ENCODE assay signal across 8 cellular contexts in genomic region chr3:184133840-184134745, GRCh38. TPM values are rescaled to one million over a fixed set of nuclear protein-coding genes. Genes with fewer than 3 reads are reported as not detected.
DNase-seq lines count a peak whose midpoint lies in the region; ATAC-seq, FAIRE-seq and TF ChIP-seq lines count a peak whose summit lies in the region.

No MANE protein-coding gene starts in this region.

- H3K9me3 Mint-ChIP-seq in activated T-helper 17 cell treated with anti-CD3 and anti-CD28 coated beads, Interleukin-2, amount 50 U/mL, for 72 hours, result no peaks in the 10 kb centered on the region

- intact Hi-C loops in IMR-90 (cut with micrococcal nuclease), result loop anchor here (1.0 to 2.0 kb wide), 3 partner anchors 115 to 239 kb away; partner anchors contain the start of genes ABCC5, ALG3 and EEF1AKMT4

- H3K27me3 ChIP-seq in IMR-90 (ENCODE audit: control insufficient read depth, insufficient read depth, low read length), result no peaks in the 10 kb centered on the region
- no peaks in the 10 kb centered on the region for H3K27me3 ChIP-seq in OCI-LY3 (ENCODE audit: low read depth, low read length)
- no peaks in the 10 kb centered on the region for H3K27me3 ChIP-seq in muscle layer of duodenum (ENCODE audit: low read depth, low read length)

- no peaks in the 10 kb centered on the region; the same call in 1 of the 2 replicates for H4K20me1 ChIP-seq in IMR-90 (ENCODE audit: insufficient read depth, low read length)
- no peaks in the 10 kb centered on the region for H4K20me1 ChIP-seq in OCI-LY3 (ENCODE audit: insufficient read depth, low read length)

- peak overlapping the region; percentile 98 for H3K27ac Mint-ChIP-seq in activated T-helper 17 cell treated with anti-CD3 and anti-CD28 coated beads, Interleukin-2, amount 50 U/mL, for 72 hours

- H3K79me2 ChIP-seq in OCI-LY3 (ENCODE audit: low read length), result peaks cover 52% of the 10 kb centered on the region

- no peak for DNase-seq in GM12891 (ENCODE audit: insufficient read length, low spot score)
- peak; percentile 78 for DNase-seq in IMR-90
- peak; percentile 77 for DNase-seq in fibroblast of mammary gland (ENCODE audit: low read depth)
- DNase-seq in substantia nigra (lab: John Stamatoyannopoulos, UW), result peak; percentile 26 to 89 (median 71)

- H2BK15ac ChIP-seq in IMR-90 (ENCODE audit: low read depth, low read length), result peak overlapping the region; percentile 64; the same call in 1 of the 3 replicates

- H3K18ac ChIP-seq in IMR-90 (ENCODE audit: low read depth, low read length), result no peak overlapping the region; the same call in 1 of the 2 replicates

- peaks cover 43% of the 10 kb centered on the region for H3K36me3 Mint-ChIP-seq in activated T-helper 17 cell treated with anti-CD3 and anti-CD28 coated beads, Interleukin-2, amount 50 U/mL, for 72 hours (ENCODE audit: low read depth)

- peak; percentile 66 for ATAC-seq in IMR-90 (ENCODE audit: low read depth)
- peak; percentile 46 for ATAC-seq in activated T-helper 17 cell treated with anti-CD3 and anti-CD28 coated beads, Interleukin-2, amount 50 U/mL, for 72 hours (replicated peaks)
- no peak for ATAC-seq in HG03521 (IDR thresholded peaks at IDR 0.05; ENCODE audit: unreplicated experiment)

- peak overlapping the region; percentile 57 to 98 for H4K8ac ChIP-seq in IMR-90 (ENCODE audit: low read depth in 2 of 2, low read length in 2 of 2)

- peak overlapping the region; percentile 23; the same call in 1 of the 2 replicates for H2BK20ac ChIP-seq in IMR-90 (ENCODE audit: low read depth, low read length)

- H3K9me1 ChIP-seq in IMR-90 (ENCODE audit: insufficient read depth, low read length), result peaks cover 7% of the 10 kb centered on the region

- H3K4me3 Mint-ChIP-seq in activated T-helper 17 cell treated with anti-CD3 and anti-CD28 coated beads, Interleukin-2, amount 50 U/mL, for 72 hours, result peak overlapping the region; percentile 99

- no peak for TF ChIP-seq RAD21 in IMR-90 (IDR thresholded peaks at IDR 0.05; ENCODE audit: low read length)

- dilution Hi-C loops in IMR-90 (cut with HindIII; ENCODE audit: low sequenced_read_pairs, unreplicated experiment), result no loop called here

- peak overlapping the region; percentile 26; the same call in 1 of the 2 replicates for H2AK5ac ChIP-seq in IMR-90 (ENCODE audit: low read depth, low read length)

- H3K4me1 ChIP-seq in IMR-90 (ENCODE audit: control insufficient read depth, insufficient read depth, low read length), result no peaks in the 10 kb centered on the region; the same call in 1 of the 2 replicates
- H3K4me1 ChIP-seq in OCI-LY3 (ENCODE audit: low read length), result peaks cover 16% of the 10 kb centered on the region
- H3K4me1 ChIP-seq in muscle layer of duodenum (ENCODE audit: control insufficient read depth in 1 of 2, insufficient read depth in 2 of 2, low read length in 2 of 2), result peaks cover 13 to 20% of the 10 kb centered on the region in 2 donors

- no TSS peak for BruUV-seq in IMR-90 (replicated peaks; lab: Mats Ljungman, UMichigan)

- no peaks in the 10 kb centered on the region for H3K27me3 Mint-ChIP-seq in activated T-helper 17 cell treated with anti-CD3 and anti-CD28 coated beads, Interleukin-2, amount 50 U/mL, for 72 hours

- H3K79me1 ChIP-seq in IMR-90 (ENCODE audit: low read depth in 1 of 2, low read length in 2 of 2), result peaks cover 3 to 37% of the 10 kb centered on the region in 2 experiments; a peak in 2 of 4 replicates

- peak overlapping the region; percentile 83 for H4K91ac ChIP-seq in IMR-90 (ENCODE audit: insufficient read depth, low read depth, low read length)

- peak overlapping the region; percentile 45 for H3K27ac ChIP-seq in IMR-90 (ENCODE audit: insufficient read depth, low read length)
- peak overlapping the region; percentile 44; the same call in 1 of the 2 replicates for H3K27ac ChIP-seq in OCI-LY3 (ENCODE audit: low read length)
- H3K27ac ChIP-seq in muscle layer of duodenum (ENCODE audit: low read length), result peak overlapping the region; percentile 90
- H3K27ac ChIP-seq in substantia nigra (ENCODE audit: low read depth, low read length, poor library complexity, severe bottlenecking), result peak overlapping the region; percentile 94

- peak overlapping the region; percentile 51; the same call in 1 of the 2 replicates for H4K5ac ChIP-seq in IMR-90 (ENCODE audit: low read depth, low read length)

- H2BK120ac ChIP-seq in IMR-90 (ENCODE audit: low read depth, low read length), result peak overlapping the region; percentile 29; the same call in 1 of the 2 replicates

- peak; percentile 74 for FAIRE-seq in GM12891 (lab: Jason Lieb, UNC)

- H3K9me3 ChIP-seq in IMR-90 (ENCODE audit: control insufficient read depth, insufficient read depth, low read length) (no peaks in the 10 kb centered on the region), OCI-LY3 (ENCODE audit: insufficient read depth, low read length) (no peaks in the 10 kb centered on the region), muscle layer of duodenum (ENCODE audit: control insufficient read depth in 1 of 2, low read length in 2 of 2) (no peaks in the 10 kb centered on the region)

- POLR2A ChIA-PET in IMR-90 (lab: Charles Lee; ENCODE audit: unreplicated experiment), result no interaction called here

- 1% methylated on average over 17 of the region's 37 CpGs; no CpG with 5 or more reads in 1 of the 2 experiments for WGBS in IMR-90 (ENCODE audit: extremely low coverage in 2 of 2, insufficient read length in 1 of 2), 2 experiments

- H3K56ac ChIP-seq in IMR-90 (ENCODE audit: extremely low read depth, insufficient read depth, low read length), result peak overlapping the region; percentile 89

- TF ChIP-seq POLR2A in GM12891 (IDR thresholded peaks at IDR 0.05; ENCODE audit: low read depth, low read length), result no peak
- no peak for TF ChIP-seq POLR2A in IMR-90 (IDR thresholded peaks at IDR 0.05; ENCODE audit: low read depth, low read length)

- H3K9ac ChIP-seq in IMR-90 (ENCODE audit: low read depth, low read length) (peak overlapping the region; percentile 95), OCI-LY3 (ENCODE audit: low read length) (peak overlapping the region; percentile 90)

- H3K14ac ChIP-seq in IMR-90 (replicated peaks; ENCODE audit: low read depth, low read length), result peak overlapping the region; percentile 97

- peak overlapping the region; percentile 69 for H3K23ac ChIP-seq in IMR-90 (ENCODE audit: low read depth, low read length)

- peak overlapping the region; percentile 95 for H3K4ac ChIP-seq in IMR-90 (ENCODE audit: low read depth, low read length)

- H3K4me2 ChIP-seq in IMR-90 (ENCODE audit: low read depth, low read length) (peak overlapping the region; percentile 77), OCI-LY3 (ENCODE audit: low read length) (peak overlapping the region; percentile 95)

- in situ Hi-C loops in IMR-90 (cut with MboI; ENCODE audit: low sequenced_read_pairs), result no loop called here

- peak overlapping the region; percentile 95 for H2AK9ac ChIP-seq in IMR-90 (replicated peaks; ENCODE audit: low read depth, low read length, poor library complexity)

- H3K36me3 ChIP-seq in IMR-90 (ENCODE audit: control insufficient read depth, insufficient read depth, low read length) (peaks cover 5% of the 10 kb centered on the region), OCI-LY3 (replicated peaks; ENCODE audit: low read depth, low read length) (peaks cover 8% of the 10 kb centered on the region), muscle layer of duodenum (ENCODE audit: control insufficient read depth in 1 of 2, insufficient read depth in 2 of 2, low read length in 2 of 2) (peaks cover 5 to 8% of the 10 kb centered on the region in 2 donors)

- no peak for TF ChIP-seq CTCF in IMR-90 (conservative IDR thresholded peaks at IDR 0.05; ENCODE audit: low read depth, low read length)
- TF ChIP-seq CTCF in OCI-LY3 (IDR thresholded peaks at IDR 0.05; ENCODE audit: low read depth, low read length), result no peak
- TF ChIP-seq CTCF in fibroblast of mammary gland (conservative IDR thresholded peaks at IDR 0.05; ENCODE audit: control insufficient read depth, insufficient read depth, low read depth, low read length), result no peak

- H3K4me3 ChIP-seq in IMR-90 (ENCODE audit: insufficient read depth, low read depth, low read length), result peak overlapping the region; percentile 91
- H3K4me3 ChIP-seq in OCI-LY3 (ENCODE audit: low read length), result peak overlapping the region; percentile 94
- H3K4me3 ChIP-seq in fibroblast of mammary gland (ENCODE audit: control insufficient read depth, low read depth, low read length), result peak overlapping the region; percentile 92
- peak overlapping the region; percentile 95 to 99 for H3K4me3 ChIP-seq in muscle layer of duodenum (ENCODE audit: low read depth in 1 of 2, low read length in 2 of 2)

- H3K4me1 Mint-ChIP-seq in activated T-helper 17 cell treated with anti-CD3 and anti-CD28 coated beads, Interleukin-2, amount 50 U/mL, for 72 hours, result peaks cover 14% of the 10 kb centered on the region

- H2AFZ ChIP-seq in IMR-90 (replicated peaks; ENCODE audit: low read length, poor library complexity), result peak overlapping the region; percentile 98
- peak overlapping the region; percentile 85 for H2AFZ ChIP-seq in OCI-LY3 (ENCODE audit: low read depth, low read length)

- CTCF ChIA-PET in IMR-90 (lab: Yijun Ruan, JAX), result interaction anchor here (0.6 kb wide), 1 partner anchor 90 kb away, joined by 3 read pairs; no protein-coding TSS in a partner anchor

- peak overlapping the region; percentile 88 for H2BK5ac ChIP-seq in IMR-90 (ENCODE audit: low read depth, low read length, poor library complexity, severe bottlenecking)

RNA-seq across cellular contexts. Expression of gene EIF2B5, which starts 1.1 kb away (rescaled TPM):
- 33.8 TPM for polyA plus RNA-seq in GM12891 (2012; ENCODE audit: low read depth, missing spikeins)
- total RNA-seq in IMR-90 (2012; rRNA removed), result 32.5 and 37.6 TPM in 2 replicates
- polyA plus RNA-seq in IMR-90 (2012; rRNA removed), result 29.5 and 31.7 TPM in 2 replicates
- polyA plus RNA-seq in IMR-90 (2012; cell fraction: cytosol; rRNA removed), result 15.9 and 20.4 TPM in 2 replicates
- polyA plus RNA-seq in IMR-90 (2012; cell fraction: nucleus; rRNA removed; ENCODE audit: low replicate concordance), result 70.7 and 100 TPM in 2 replicates
- total RNA-seq in activated T-helper 17 cell treated with anti-CD3 and anti-CD28 coated beads, Interleukin-2, amount 50 U/mL, for 72 hours, result 10 to 100 TPM; 48.7 to 64.6 TPM

RNA-seq across cellular contexts. Expression of gene DVL3, which starts 21.1 kb away (rescaled TPM):
- polyA plus RNA-seq in GM12891 (2012; ENCODE audit: low read depth, missing spikeins), result 21.4 TPM
- total RNA-seq in IMR-90 (2012; rRNA removed), result 23.3 and 24.2 TPM in 2 replicates
- polyA plus RNA-seq in IMR-90 (2012; rRNA removed), result 40.4 and 41.2 TPM in 2 replicates
- polyA plus RNA-seq in IMR-90 (2012; cell fraction: cytosol; rRNA removed), result 20.9 and 33.6 TPM in 2 replicates
- 168 and 247 TPM in 2 replicates for polyA plus RNA-seq in IMR-90 (2012; cell fraction: nucleus; rRNA removed; ENCODE audit: low replicate concordance)
- 10 to 100 TPM; 40.3 to 42.5 TPM for total RNA-seq in activated T-helper 17 cell treated with anti-CD3 and anti-CD28 coated beads, Interleukin-2, amount 50 U/mL, for 72 hours

RNA-seq across cellular contexts. Expression of gene HTR3E, which starts 37.2 kb away (rescaled TPM):
- not detected for polyA plus RNA-seq in GM12891 (2012; ENCODE audit: low read depth, missing spikeins)
- total RNA-seq in IMR-90 (2012; rRNA removed), result not detected in 2 replicates
- not detected in 2 replicates for polyA plus RNA-seq in IMR-90 (2012; rRNA removed)
- polyA plus RNA-seq in IMR-90 (2012; cell fraction: cytosol; rRNA removed), result not detected in 2 replicates
- polyA plus RNA-seq in IMR-90 (2012; cell fraction: nucleus; rRNA removed; ENCODE audit: low replicate concordance), result not detected in 2 replicates
- total RNA-seq in activated T-helper 17 cell treated with anti-CD3 and anti-CD28 coated beads, Interleukin-2, amount 50 U/mL, for 72 hours, result not detected

RNA-seq across cellular contexts. Expression of gene AP2M1, which starts 40.6 kb away (rescaled TPM):
- 183 TPM for polyA plus RNA-seq in GM12891 (2012; ENCODE audit: low read depth, missing spikeins)
- total RNA-seq in IMR-90 (2012; rRNA removed), result 855 and 876 TPM in 2 replicates
- polyA plus RNA-seq in IMR-90 (2012; rRNA removed), result 1,065 and 1,068 TPM in 2 replicates
- 678 and 934 TPM in 2 replicates for polyA plus RNA-seq in IMR-90 (2012; cell fraction: cytosol; rRNA removed)
- 745 and 883 TPM in 2 replicates for polyA plus RNA-seq in IMR-90 (2012; cell fraction: nucleus; rRNA removed; ENCODE audit: low replicate concordance)
- total RNA-seq in activated T-helper 17 cell treated with anti-CD3 and anti-CD28 coated beads, Interleukin-2, amount 50 U/mL, for 72 hours, result 100 to 1,000 TPM; 206 to 244 TPM

RNA-seq across cellular contexts. Expression of gene ABCF3, which starts 51.9 kb away (rescaled TPM):
- 29.8 TPM for polyA plus RNA-seq in GM12891 (2012; ENCODE audit: low read depth, missing spikeins)
- total RNA-seq in IMR-90 (2012; rRNA removed), result 35.0 and 36.9 TPM in 2 replicates
- polyA plus RNA-seq in IMR-90 (2012; rRNA removed), result 58.3 and 59.2 TPM in 2 replicates
- 37.0 and 55.1 TPM in 2 replicates for polyA plus RNA-seq in IMR-90 (2012; cell fraction: cytosol; rRNA removed)
- 175 and 264 TPM in 2 replicates for polyA plus RNA-seq in IMR-90 (2012; cell fraction: nucleus; rRNA removed; ENCODE audit: low replicate concordance)
- total RNA-seq in activated T-helper 17 cell treated with anti-CD3 and anti-CD28 coated beads, Interleukin-2, amount 50 U/mL, for 72 hours, result 10 to 100 TPM; 75.5 to 93.5 TPM

Comparison
In these comparisons a context has a peak if more than half of its experiments do, and no peak if none do; other contexts are left out.
1. H3K27ac ChIP-seq: peak in every context shown above with its lines; median percentile 94 in substantia nigra; 90 in muscle layer of duodenum; 45 in IMR-90; 44 in OCI-LY3.